8 cellular contexts compared by ENCODE assay signal in the genomic region with DNA sequence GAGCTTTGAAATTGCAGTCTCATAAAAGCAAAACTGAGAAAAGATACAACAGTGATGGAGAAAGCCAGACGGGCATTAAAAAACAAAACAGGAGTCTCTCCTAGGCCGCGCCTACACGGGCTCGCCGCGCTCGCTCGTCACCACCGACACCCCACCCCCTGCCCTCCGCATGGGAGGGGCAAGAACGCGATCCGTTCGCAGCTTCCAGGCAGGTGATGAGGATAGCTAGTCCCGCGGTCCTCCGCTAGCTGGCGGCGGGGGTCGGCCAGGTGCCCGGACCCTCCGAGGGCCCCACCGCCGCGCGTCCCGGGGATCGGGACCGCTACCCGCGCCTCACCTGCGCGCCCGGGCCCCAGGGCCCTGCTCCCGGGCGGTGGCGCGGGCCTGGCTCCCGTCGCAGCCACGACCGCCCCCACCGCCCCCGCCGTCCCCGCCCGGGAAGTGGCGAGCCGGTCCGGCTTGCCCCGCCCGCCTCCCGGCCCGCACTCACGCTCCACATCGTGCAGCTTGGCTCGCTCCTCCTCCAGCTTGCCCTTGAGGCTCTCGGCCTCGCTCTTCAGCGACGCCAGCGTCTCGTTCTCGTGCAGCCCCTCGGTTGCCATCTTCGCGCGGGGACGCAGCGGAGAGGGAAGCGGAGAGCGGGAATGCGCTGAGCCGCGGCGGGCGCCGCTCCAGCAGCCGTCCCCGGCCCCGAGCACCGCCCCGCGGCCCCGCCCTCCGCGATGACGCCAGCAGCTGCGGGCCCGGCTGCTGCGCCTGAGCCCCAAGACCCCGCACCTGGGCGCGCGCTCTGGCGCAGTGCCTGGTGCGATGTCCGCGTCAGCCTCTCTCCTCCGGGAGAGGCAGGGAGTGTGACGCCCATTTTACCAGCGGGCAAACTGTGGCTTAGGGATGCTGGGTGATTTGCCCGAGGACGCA. TPM values are rescaled to one million over a fixed set of nuclear protein-coding genes. Genes with fewer than 3 reads are reported as not detected.
DNase-seq lines count a peak whose midpoint lies in the region; ATAC-seq lines count a peak whose summit lies in the region.

No MANE protein-coding gene starts in this region.

- H3K4me3 ChIP-seq in NT2/D1 (ENCODE audit: insufficient read length, low read depth), result peak overlapping the region; percentile 77
- peak overlapping the region; percentile 79 to 83 for H3K4me3 ChIP-seq in mucosa of rectum (ENCODE audit: low read length in 2 of 2)

- H3K27ac ChIP-seq in epithelial cell of prostate (peak overlapping the region; percentile 83), mucosa of rectum (ENCODE audit: low read depth in 2 of 2, low read length in 2 of 2) (peak overlapping the region; percentile 80 to 88)

- DNase-seq in DMS 273 (lab: John Stamatoyannopoulos, UW; ENCODE audit: unreplicated experiment), result peak; percentile 86
- peak; percentile 79 for DNase-seq in HT1080 (ENCODE audit: low read depth)
- DNase-seq in NT2/D1 (ENCODE audit: low read depth, low spot score), result no peak
- peak; percentile 86 for DNase-seq in activated T-cell treated with anti-CD3 and anti-CD28 coated beads for 48 hours (ENCODE audit: low read depth)
- DNase-seq in epithelial cell of prostate (ENCODE audit: low read depth, low spot score), result peak; percentile 31
- DNase-seq in stimulated activated CD8-positive, alpha-beta memory T cell treated with anti-CD3 and anti-CD28 coated beads, Interleukin-4, amount 100 ng/mL, for 4 hours (ENCODE audit: low read depth in 2 of 2, low spot score in 1 of 2), result peak; percentile 70 to 73

- peak; percentile 85 for ATAC-seq in GM21381 (IDR thresholded peaks at IDR 0.05; ENCODE audit: unreplicated experiment)

- H3K4me1 ChIP-seq in NT2/D1 (ENCODE audit: insufficient read depth, insufficient read length) (peaks cover 2% of the 10 kb centered on the region), mucosa of rectum (ENCODE audit: control insufficient read depth in 2 of 2, insufficient read depth in 2 of 2, low read length in 2 of 2) (peaks cover 6 to 15% of the 10 kb centered on the region in 2 donors)

- H3K36me3 ChIP-seq in NT2/D1 (ENCODE audit: insufficient read depth, insufficient read length, low read length) (no peaks in the 10 kb centered on the region), mucosa of rectum (ENCODE audit: control insufficient read depth in 2 of 2, insufficient read depth in 2 of 2, low read length in 2 of 2) (no peaks in the 10 kb centered on the region)

- H3K9me3 ChIP-seq in NT2/D1 (ENCODE audit: insufficient read depth, low read length) (no peaks in the 10 kb centered on the region), mucosa of rectum (ENCODE audit: control insufficient read depth in 2 of 2, low read length in 2 of 2) (no peaks in the 10 kb centered on the region)

- H3K27me3 ChIP-seq in NT2/D1 (ENCODE audit: insufficient read depth, insufficient read length) (peaks cover 31% of the 10 kb centered on the region), mucosa of rectum (ENCODE audit: control insufficient read depth in 2 of 2, insufficient read depth in 2 of 2, low read length in 2 of 2) (peaks cover 0 to 3% of the 10 kb centered on the region in 2 donors)

- H3K9ac ChIP-seq in NT2/D1 (ENCODE audit: insufficient read length, low read depth) (peak overlapping the region; percentile 91), mucosa of rectum (ENCODE audit: low read depth in 1 of 2, low read length in 2 of 2) (peak overlapping the region; percentile 79 to 83)

RNA-seq across cellular contexts. Expression of gene GNB5, which starts 11.7 kb away (rescaled TPM):
- total RNA-seq in HT1080 (2014; rRNA removed; shearing (Covaris generic)), result 38.2 and 46.3 TPM in 2 replicates
- 34.2 and 38.6 TPM in 2 replicates for polyA plus RNA-seq in HT1080 (2015; cell fraction: cytosol; rRNA removed)
- 23.1 and 29.1 TPM in 2 replicates for polyA plus RNA-seq in HT1080 (2015; cell fraction: nucleus; rRNA removed)
